In genomic region chr3:183488343-183488742, GRCh38 we compare ENCODE assay signal across 25 cellular contexts. TPM values are rescaled to one million over a fixed set of nuclear protein-coding genes. Genes with fewer than 3 reads are reported as not detected.
DNase-seq lines count a peak whose midpoint lies in the region; ATAC-seq lines count a peak whose summit lies in the region.
"Had no signal": no experiment of that assay in that cellular context is flagged by ENCODE, and none has a peak within 500 bp of the region (broad histone marks: within the 10 kb centered on the region; RNA-seq: fewer than 3 reads in every experiment).

No MANE protein-coding gene starts in this region.

- no peaks in the 10 kb centered on the region for H3K79me1 ChIP-seq in trophoblast cell (ENCODE audit: low read length)

- no peak overlapping the region for H4K8ac ChIP-seq in trophoblast cell (ENCODE audit: low read depth, low read length)

- no peak overlapping the region for H3K4ac ChIP-seq in trophoblast cell (ENCODE audit: low read depth, low read length)

- no peaks in the 10 kb centered on the region for H3K9me3 Mint-ChIP-seq in activated T-cell treated with anti-CD3 and anti-CD28 coated beads, Interleukin-2, amount 50 U/mL, for 24 hours
- no peaks in the 10 kb centered on the region for H3K9me3 Mint-ChIP-seq in activated T-cell treated with anti-CD3 and anti-CD28 coated beads, Interleukin-2, amount 50 U/mL, for 72 hours
- H3K9me3 Mint-ChIP-seq in activated CD8-positive, alpha-beta memory T cell treated with anti-CD3 and anti-CD28 coated beads, Interleukin-2, amount 10 ng/mL, durations not matched to agents 7 days and 5 days (ENCODE audit: low read depth) = no peaks in the 10 kb centered on the region
- H3K9me3 Mint-ChIP-seq in memory B cell = no peaks in the 10 kb centered on the region
- no peaks in the 10 kb centered on the region for H3K9me3 Mint-ChIP-seq in stimulated activated naive B cell treated with anti-CD40 and anti-IgM and Interleukin-4, amounts not matched to agents 10 μg/mL and 1 μg/mL and 100 μg/mL, for 72 hours
- H3K9me3 Mint-ChIP-seq: CD8-positive, alpha-beta memory T cell; neural progenitor cell; stimulated activated naive CD8-positive, alpha-beta T cell treated with anti-CD3 and anti-CD28 coated beads, Interleukin-15, Interleukin-2, amounts not matched to agents 100 ng/mL and 50 ng/mL, for 24 hours had no signal

- no peaks in the 10 kb centered on the region for H3K27me3 Mint-ChIP-seq in activated T-cell treated with anti-CD3 and anti-CD28 coated beads, Interleukin-2, amount 50 U/mL, for 24 hours
- H3K27me3 Mint-ChIP-seq in activated T-cell treated with anti-CD3 and anti-CD28 coated beads, Interleukin-2, amount 50 U/mL, for 72 hours (ENCODE audit: low read depth) = no peaks in the 10 kb centered on the region
- H3K27me3 Mint-ChIP-seq in activated CD8-positive, alpha-beta memory T cell treated with anti-CD3 and anti-CD28 coated beads, Interleukin-2, amount 10 ng/mL, durations not matched to agents 7 days and 5 days = no peaks in the 10 kb centered on the region
- no peaks in the 10 kb centered on the region for H3K27me3 Mint-ChIP-seq in memory B cell
- no peaks in the 10 kb centered on the region for H3K27me3 Mint-ChIP-seq in stimulated activated naive B cell treated with anti-CD40 and anti-IgM and Interleukin-4, amounts not matched to agents 10 μg/mL and 1 μg/mL and 100 μg/mL, for 72 hours
- H3K27me3 Mint-ChIP-seq: CD8-positive, alpha-beta memory T cell; stimulated activated naive CD8-positive, alpha-beta T cell treated with anti-CD3 and anti-CD28 coated beads, Interleukin-15, Interleukin-2, amounts not matched to agents 100 ng/mL and 50 ng/mL, for 24 hours had no signal

- H3K9me3 ChIP-seq in trophoblast cell (ENCODE audit: insufficient read depth, low read depth, low read length) = no peaks in the 10 kb centered on the region
- H3K9me3 ChIP-seq: body of pancreas, HAP-1, lower lobe of right lung, mucosa of descending colon had no signal

- no peak overlapping the region for H2BK12ac ChIP-seq in trophoblast cell (ENCODE audit: low read length)

- H3K4me3 ChIP-seq in trophoblast cell (ENCODE audit: low read depth, low read length) = no peak overlapping the region
- H3K4me3 ChIP-seq: body of pancreas, HAP-1, lower lobe of right lung, mucosa of descending colon, neural progenitor cell had no signal

- peaks cover 3 to 8% of the 10 kb centered on the region in 2 experiments for H3K4me1 ChIP-seq in trophoblast cell (ENCODE audit: control insufficient read depth in 1 of 2, insufficient read depth in 2 of 2, low read length in 2 of 2)
- H3K4me1 ChIP-seq: body of pancreas had no signal

- peaks cover 8% of the 10 kb centered on the region for H3K4me1 Mint-ChIP-seq in activated T-cell treated with anti-CD3 and anti-CD28 coated beads, Interleukin-2, amount 50 U/mL, for 24 hours (ENCODE audit: low read depth)
- peaks cover 13% of the 10 kb centered on the region for H3K4me1 Mint-ChIP-seq in activated T-cell treated with anti-CD3 and anti-CD28 coated beads, Interleukin-2, amount 50 U/mL, for 72 hours (ENCODE audit: low read depth)
- no peaks in the 10 kb centered on the region for H3K4me1 Mint-ChIP-seq in activated CD8-positive, alpha-beta memory T cell treated with anti-CD3 and anti-CD28 coated beads, Interleukin-2, amount 10 ng/mL, durations not matched to agents 7 days and 5 days
- H3K4me1 Mint-ChIP-seq in memory B cell = peaks cover 11% of the 10 kb centered on the region
- H3K4me1 Mint-ChIP-seq in stimulated activated naive B cell treated with anti-CD40 and anti-IgM and Interleukin-4, amounts not matched to agents 10 μg/mL and 1 μg/mL and 100 μg/mL, for 72 hours = peaks cover 11 to 27% of the 10 kb centered on the region in 2 donors
- H3K4me1 Mint-ChIP-seq: CD8-positive, alpha-beta memory T cell had no signal

- H3K79me2 ChIP-seq in trophoblast cell (ENCODE audit: control insufficient read depth, insufficient read depth, low read length, poor library complexity) = no peaks in the 10 kb centered on the region

- H3K27ac Mint-ChIP-seq in activated T-cell treated with anti-CD3 and anti-CD28 coated beads, Interleukin-2, amount 50 U/mL, for 24 hours = peak overlapping the region; percentile 17
- no peak overlapping the region for H3K27ac Mint-ChIP-seq in activated T-cell treated with anti-CD3 and anti-CD28 coated beads, Interleukin-2, amount 50 U/mL, for 72 hours
- no peak overlapping the region for H3K27ac Mint-ChIP-seq in activated CD8-positive, alpha-beta memory T cell treated with anti-CD3 and anti-CD28 coated beads, Interleukin-2, amount 10 ng/mL, durations not matched to agents 7 days and 5 days
- peak overlapping the region; percentile 78 for H3K27ac Mint-ChIP-seq in memory B cell
- peak overlapping the region; percentile 72 for H3K27ac Mint-ChIP-seq in stimulated activated naive B cell treated with anti-CD40 and anti-IgM and Interleukin-4, amounts not matched to agents 10 μg/mL and 1 μg/mL and 100 μg/mL, for 72 hours
- H3K27ac Mint-ChIP-seq: neural progenitor cell; stimulated activated naive CD8-positive, alpha-beta T cell treated with anti-CD3 and anti-CD28 coated beads, Interleukin-15, Interleukin-2, amounts not matched to agents 100 ng/mL and 50 ng/mL, for 24 hours had no signal

- no peak overlapping the region for H2AK5ac ChIP-seq in trophoblast cell (ENCODE audit: low read length)

- no peak overlapping the region for H3K27ac ChIP-seq in trophoblast cell (ENCODE audit: low read depth, low read length)
- H3K27ac ChIP-seq: body of pancreas, lower lobe of right lung, neural progenitor cell had no signal

- no peak overlapping the region for H3K14ac ChIP-seq in trophoblast cell (ENCODE audit: low read length)

- no peak overlapping the region for H3K4me3 Mint-ChIP-seq in activated T-cell treated with anti-CD3 and anti-CD28 coated beads, Interleukin-2, amount 50 U/mL, for 24 hours
- no peak overlapping the region for H3K4me3 Mint-ChIP-seq in activated T-cell treated with anti-CD3 and anti-CD28 coated beads, Interleukin-2, amount 50 U/mL, for 72 hours
- H3K4me3 Mint-ChIP-seq in activated CD8-positive, alpha-beta memory T cell treated with anti-CD3 and anti-CD28 coated beads, Interleukin-2, amount 10 ng/mL, durations not matched to agents 7 days and 5 days = no peak overlapping the region
- H3K4me3 Mint-ChIP-seq in memory B cell = no peak overlapping the region
- H3K4me3 Mint-ChIP-seq in stimulated activated naive B cell treated with anti-CD40 and anti-IgM and Interleukin-4, amounts not matched to agents 10 μg/mL and 1 μg/mL and 100 μg/mL, for 72 hours = no peak overlapping the region
- H3K4me3 Mint-ChIP-seq: CD8-positive, alpha-beta memory T cell; neural progenitor cell; stimulated activated naive CD8-positive, alpha-beta T cell treated with anti-CD3 and anti-CD28 coated beads, Interleukin-15, Interleukin-2, amounts not matched to agents 100 ng/mL and 50 ng/mL, for 24 hours had no signal

- no peak overlapping the region for H4K12ac ChIP-seq in trophoblast cell (ENCODE audit: low read depth, low read length)

- no peaks in the 10 kb centered on the region for H3K36me3 ChIP-seq in trophoblast cell (ENCODE audit: control insufficient read depth in 1 of 2, insufficient read depth in 2 of 2, low read length in 2 of 2)
- H3K36me3 ChIP-seq: HAP-1, neural progenitor cell had no signal

- H3K23ac ChIP-seq in trophoblast cell (ENCODE audit: low read length) = no peak overlapping the region

- no peak overlapping the region for H3K18ac ChIP-seq in trophoblast cell (ENCODE audit: low read length)

- no CpG with 5 or more reads among the region's 3 CpGs for WGBS in trophoblast cell (ENCODE audit: extremely low coverage, insufficient coverage, insufficient read length)

- ATAC-seq in activated T-cell treated with anti-CD3 and anti-CD28 coated beads, Interleukin-2, amount 50 U/mL, for 72 hours (replicated peaks in 1 of 2) = no peak
- no peak for ATAC-seq in activated CD8-positive, alpha-beta memory T cell treated with anti-CD3 and anti-CD28 coated beads, Interleukin-2, amount 10 ng/mL, durations not matched to agents 7 days and 5 days
- ATAC-seq in memory B cell (ENCODE audit: low read depth) = no peak
- no peak for ATAC-seq in stimulated activated naive B cell treated with anti-CD40 and anti-IgM and Interleukin-4, amounts not matched to agents 10 μg/mL and 1 μg/mL and 100 μg/mL, for 72 hours (replicated peaks)
- no peak for ATAC-seq in GM21526 (IDR thresholded peaks at IDR 0.05; ENCODE audit: low FRiP score, unreplicated experiment)
- ATAC-seq: body of pancreas, lower lobe of right lung, mucosa of descending colon, Panc1, sciatic nerve had no signal

- H2BK5ac ChIP-seq in trophoblast cell (ENCODE audit: low read depth, low read length, poor library complexity) = no peak overlapping the region

- CTCF ChIA-PET in activated CD8-positive, alpha-beta memory T cell treated with anti-CD3 and anti-CD28 coated beads, Interleukin-2, amount 10 ng/mL, durations not matched to agents 7 days and 5 days (lab: Charles Lee) = interaction anchor here (1.3 kb wide), 1 partner anchor 28 kb away, joined by 3 read pairs; no protein-coding TSS in a partner anchor

- no peak overlapping the region for H3K4me2 ChIP-seq in trophoblast cell (ENCODE audit: low read length)
- H3K4me2 ChIP-seq: neural progenitor cell had no signal

- no peak overlapping the region for H2BK120ac ChIP-seq in trophoblast cell (ENCODE audit: insufficient read depth, low read length, poor library complexity)

- H4K91ac ChIP-seq in trophoblast cell (ENCODE audit: low read depth, low read length) = no peak overlapping the region

- peak; percentile 11 for DNase-seq in activated T-cell treated with anti-CD3 and anti-CD28 coated beads, Interleukin-2, amount 50 U/mL, for 24 hours
- no peak for DNase-seq in activated T-cell treated with anti-CD3 and anti-CD28 coated beads, Interleukin-2, amount 50 U/mL, for 72 hours
- DNase-seq in activated CD8-positive, alpha-beta memory T cell treated with anti-CD3 and anti-CD28 coated beads, Interleukin-2, amount 10 ng/mL, durations not matched to agents 7 days and 5 days = peak; percentile 23
- DNase-seq in memory B cell (ENCODE audit: low spot score in 2 of 2) = no peak
- DNase-seq in stimulated activated naive B cell treated with anti-CD40 and anti-IgM and Interleukin-4, amounts not matched to agents 10 μg/mL and 1 μg/mL and 100 μg/mL, for 72 hours = no peak
- no peak for DNase-seq in trophoblast cell
- DNase-seq in NCI-H526 (lab: John Stamatoyannopoulos, UW) = no peak
- DNase-seq: activated CD4-positive, alpha-beta T cell treated with anti-CD3 and anti-CD28 coated beads, Interleukin-2, amount 50 U/mL, for 4 hours; body of pancreas; CD8-positive, alpha-beta memory T cell; DMS 273 treated with DMSO at 0.1 percent for 48 hours; effector CD4-positive, alpha-beta T cell; lower lobe of right lung; mucosa of descending colon; NCI-H1694; NCI-H2171; NCI-H510A treated with DMSO at 0.1 percent for 48 hours; posterior cingulate gyrus; SW 1271 had no signal

- no peaks in the 10 kb centered on the region for H3K27me3 ChIP-seq in trophoblast cell (ENCODE audit: insufficient read depth, low read length)
- H3K27me3 ChIP-seq: body of pancreas, neural progenitor cell had no signal

- no peak overlapping the region for H3K9ac ChIP-seq in trophoblast cell (ENCODE audit: low read length)
- H3K9ac ChIP-seq: neural progenitor cell had no signal

- H3K36me3 Mint-ChIP-seq in activated T-cell treated with anti-CD3 and anti-CD28 coated beads, Interleukin-2, amount 50 U/mL, for 24 hours (ENCODE audit: low read depth) = peaks cover 50% of the 10 kb centered on the region
- H3K36me3 Mint-ChIP-seq in activated T-cell treated with anti-CD3 and anti-CD28 coated beads, Interleukin-2, amount 50 U/mL, for 72 hours (ENCODE audit: insufficient read depth in 2 of 2) = peaks cover 5 to 13% of the 10 kb centered on the region in 2 donors
- H3K36me3 Mint-ChIP-seq in activated CD8-positive, alpha-beta memory T cell treated with anti-CD3 and anti-CD28 coated beads, Interleukin-2, amount 10 ng/mL, durations not matched to agents 7 days and 5 days = peaks cover 5% of the 10 kb centered on the region
- H3K36me3 Mint-ChIP-seq in memory B cell = peaks cover 15% of the 10 kb centered on the region
- H3K36me3 Mint-ChIP-seq in stimulated activated naive B cell treated with anti-CD40 and anti-IgM and Interleukin-4, amounts not matched to agents 10 μg/mL and 1 μg/mL and 100 μg/mL, for 72 hours = peaks cover 23 to 46% of the 10 kb centered on the region in 2 donors
- H3K36me3 Mint-ChIP-seq: neural progenitor cell had no signal

- H2AFZ ChIP-seq in trophoblast cell (ENCODE audit: insufficient read depth, low read length, poor library complexity) = no peak overlapping the region
- H2AFZ ChIP-seq: neural progenitor cell had no signal

RNA-seq across cellular contexts. Expression of gene MCF2L2, which starts 59.9 kb away (rescaled TPM):
- 10 to 100 TPM in 1 of 2 donors, 1 to 10 TPM in 1; 7.6 to 11.5 TPM for total RNA-seq in activated T-cell treated with anti-CD3 and anti-CD28 coated beads, Interleukin-2, amount 50 U/mL, for 72 hours
- total RNA-seq in activated CD8-positive, alpha-beta memory T cell treated with anti-CD3 and anti-CD28 coated beads, Interleukin-2, amount 10 ng/mL, durations not matched to agents 7 days and 5 days = 10 to 100 TPM in 1 of 2 experiments, 1 to 10 TPM in 1; 6.0 to 11.4 TPM
- 0.18 and 0.29 TPM in 2 replicates for polyA plus RNA-seq in trophoblast cell (2013)

Comparison
In these comparisons a context has a peak if more than half of its experiments do, and no peak if none do; other contexts are left out.
1. DNase-seq: peak in activated T-cell treated with anti-CD3 and anti-CD28 coated beads, Interleukin-2, amount 50 U/mL, for 24 hours (single experiment) and activated CD8-positive, alpha-beta memory T cell treated with anti-CD3 and anti-CD28 coated beads, Interleukin-2, amount 10 ng/mL, durations not matched to agents 7 days and 5 days (single experiment); none in activated T-cell treated with anti-CD3 and anti-CD28 coated beads, Interleukin-2, amount 50 U/mL, for 72 hours (0 of 2), memory B cell (0 of 2), stimulated activated naive B cell treated with anti-CD40 and anti-IgM and Interleukin-4, amounts not matched to agents 10 μg/mL and 1 μg/mL and 100 μg/mL, for 72 hours (single experiment), trophoblast cell (0 of 2) and NCI-H526 (0 of 2).
2. H3K27ac Mint-ChIP-seq: peak in activated T-cell treated with anti-CD3 and anti-CD28 coated beads, Interleukin-2, amount 50 U/mL, for 24 hours (single experiment), memory B cell (single experiment) and stimulated activated naive B cell treated with anti-CD40 and anti-IgM and Interleukin-4, amounts not matched to agents 10 μg/mL and 1 μg/mL and 100 μg/mL, for 72 hours (single experiment); none in activated T-cell treated with anti-CD3 and anti-CD28 coated beads, Interleukin-2, amount 50 U/mL, for 72 hours (single experiment) and activated CD8-positive, alpha-beta memory T cell treated with anti-CD3 and anti-CD28 coated beads, Interleukin-2, amount 10 ng/mL, durations not matched to agents 7 days and 5 days (single experiment).